ENCODE assay signal across 14 cellular contexts in genomic region chr22:42256930-42257329, GRCh38. TPM values are rescaled to one million over a fixed set of nuclear protein-coding genes. Genes with fewer than 3 reads are reported as not detected.
A peak's percentile ranks its signal among the peaks of the same experiment; 100 is the strongest.
DNase-seq lines count a peak whose midpoint lies in the region; ATAC-seq and TF ChIP-seq lines count a peak whose summit lies in the region.
"Had no signal": no experiment of that assay in that cellular context is flagged by ENCODE, and none has a peak within 500 bp of the region (broad histone marks: within the 10 kb centered on the region; RNA-seq: fewer than 3 reads in every experiment).

No MANE protein-coding gene starts in this region.

- WGBS in upper lobe of left lung, 2 donors, result 84 to 90% methylated on average over 5 of the region's 5 CpGs

- H3K27ac Mint-ChIP-seq in activated T-cell treated with anti-CD3 and anti-CD28 coated beads, Interleukin-2, amount 50 U/mL, for 24 hours, result peak overlapping the region; percentile 31
- H3K27ac Mint-ChIP-seq in central memory CD8-positive, alpha-beta T cell (ENCODE audit: low read depth), result peak overlapping the region; percentile 44
- peak overlapping the region; percentile 5 to 71 for H3K27ac Mint-ChIP-seq in natural killer cell treated with Interleukin-12 subunit alpha and Interleukin-12 subunit beta and Interleukin-15 and Interleukin-18, amount 100 ng/mL, for 72 hours

- H3K27ac ChIP-seq in upper lobe of left lung, result no peak overlapping the region
- H3K27ac ChIP-seq: C4-2B had no signal

- TF ChIP-seq EP300 in upper lobe of left lung (IDR thresholded peaks at IDR 0.05), result no peak

- no peaks in the 10 kb centered on the region for H3K36me3 ChIP-seq in upper lobe of left lung
- H3K36me3 ChIP-seq: HAP-1 had no signal

- no peak for TF ChIP-seq CTCF in upper lobe of left lung (IDR thresholded peaks at IDR 0.05)

- H3K4me1 ChIP-seq in upper lobe of left lung, result peaks cover 0 to 25% (median 3%) of the 10 kb centered on the region in 4 donors
- H3K4me1 ChIP-seq: HAP-1 had no signal

- peaks cover 12% of the 10 kb centered on the region for H3K36me3 Mint-ChIP-seq in activated T-cell treated with anti-CD3 and anti-CD28 coated beads, Interleukin-2, amount 50 U/mL, for 24 hours (ENCODE audit: low read depth)
- H3K36me3 Mint-ChIP-seq in central memory CD8-positive, alpha-beta T cell (ENCODE audit: insufficient read depth), result peaks cover 1% of the 10 kb centered on the region
- no peaks in the 10 kb centered on the region for H3K36me3 Mint-ChIP-seq in natural killer cell treated with Interleukin-12 subunit alpha and Interleukin-12 subunit beta and Interleukin-15 and Interleukin-18, amount 100 ng/mL, for 72 hours

- H3K9me3 ChIP-seq in upper lobe of left lung, result no peaks in the 10 kb centered on the region
- H3K9me3 ChIP-seq: HAP-1 had no signal

- no peaks in the 10 kb centered on the region for H3K27me3 Mint-ChIP-seq in activated T-cell treated with anti-CD3 and anti-CD28 coated beads, Interleukin-2, amount 50 U/mL, for 24 hours
- no peaks in the 10 kb centered on the region for H3K27me3 Mint-ChIP-seq in central memory CD8-positive, alpha-beta T cell
- H3K27me3 Mint-ChIP-seq in natural killer cell treated with Interleukin-12 subunit alpha and Interleukin-12 subunit beta and Interleukin-15 and Interleukin-18, amount 100 ng/mL, for 72 hours, result no peaks in the 10 kb centered on the region

- ATAC-seq in central memory CD8-positive, alpha-beta T cell (replicated peaks; ENCODE audit: extremely low read depth, poor library complexity, severe bottlenecking), result peak; percentile 46
- ATAC-seq in natural killer cell treated with Interleukin-12 subunit alpha and Interleukin-12 subunit beta and Interleukin-15 and Interleukin-18, amount 100 ng/mL, for 72 hours, result no peak
- no peak for ATAC-seq in GM21447 (IDR thresholded peaks at IDR 0.05; ENCODE audit: unreplicated experiment)
- no peak for ATAC-seq in upper lobe of left lung (ENCODE audit: low FRiP score in 2 of 2)

- no peak for DNase-seq in activated T-cell treated with anti-CD3 and anti-CD28 coated beads, Interleukin-2, amount 50 U/mL, for 24 hours
- no peak for DNase-seq in activated T-cell treated with anti-CD3 and anti-CD28 coated beads, Interleukin-2, amount 50 U/mL, for 48 hours
- DNase-seq in EH (ENCODE audit: low read depth), result peak; percentile 20
- no peak for DNase-seq in central memory CD8-positive, alpha-beta T cell (ENCODE audit: low spot score in 2 of 2)
- DNase-seq in natural killer cell treated with Interleukin-12 subunit alpha and Interleukin-12 subunit beta and Interleukin-15 and Interleukin-18, amount 100 ng/mL, for 72 hours (ENCODE audit: low spot score), result no peak
- DNase-seq in activated CD8-positive, alpha-beta memory T cell treated with anti-CD3 and anti-CD28 coated beads, Interleukin-2, amount 50 U/mL, for 4 hours, result no peak
- no peak for DNase-seq in upper lobe of left lung
- DNase-seq: NCI-H1417, NCI-H2081, NCI-H524, SIG-M5 had no signal

- peaks cover 65% of the 10 kb centered on the region for H3K4me1 Mint-ChIP-seq in activated T-cell treated with anti-CD3 and anti-CD28 coated beads, Interleukin-2, amount 50 U/mL, for 24 hours (ENCODE audit: low read depth)
- H3K4me1 Mint-ChIP-seq in central memory CD8-positive, alpha-beta T cell, result peaks cover 68% of the 10 kb centered on the region
- peaks cover 55 to 58% of the 10 kb centered on the region in 2 donors for H3K4me1 Mint-ChIP-seq in natural killer cell treated with Interleukin-12 subunit alpha and Interleukin-12 subunit beta and Interleukin-15 and Interleukin-18, amount 100 ng/mL, for 72 hours (ENCODE audit: low read depth in 2 of 2)

- H3K9me3 Mint-ChIP-seq in activated T-cell treated with anti-CD3 and anti-CD28 coated beads, Interleukin-2, amount 50 U/mL, for 24 hours, result no peaks in the 10 kb centered on the region
- H3K9me3 Mint-ChIP-seq in central memory CD8-positive, alpha-beta T cell, result no peaks in the 10 kb centered on the region
- H3K9me3 Mint-ChIP-seq in natural killer cell treated with Interleukin-12 subunit alpha and Interleukin-12 subunit beta and Interleukin-15 and Interleukin-18, amount 100 ng/mL, for 72 hours, result no peaks in the 10 kb centered on the region

- TF ChIP-seq POLR2A in upper lobe of left lung (IDR thresholded peaks at IDR 0.05), result no peak

- H3K4me3 Mint-ChIP-seq in activated T-cell treated with anti-CD3 and anti-CD28 coated beads, Interleukin-2, amount 50 U/mL, for 24 hours, result no peak overlapping the region
- no peak overlapping the region for H3K4me3 Mint-ChIP-seq in central memory CD8-positive, alpha-beta T cell
- H3K4me3 Mint-ChIP-seq in natural killer cell treated with Interleukin-12 subunit alpha and Interleukin-12 subunit beta and Interleukin-15 and Interleukin-18, amount 100 ng/mL, for 72 hours, result no peak overlapping the region

- H3K27me3 ChIP-seq in upper lobe of left lung, result no peaks in the 10 kb centered on the region

- no peak overlapping the region for H3K4me3 ChIP-seq in upper lobe of left lung
- H3K4me3 ChIP-seq: HAP-1 had no signal

RNA-seq across cellular contexts. Expression of gene TCF20, which starts 13.5 kb away (rescaled TPM):
- 10 to 100 TPM; 54.8 to 69.0 TPM for total RNA-seq in natural killer cell treated with Interleukin-12 subunit alpha and Interleukin-12 subunit beta and Interleukin-15 and Interleukin-18, amount 100 ng/mL, for 72 hours
- total RNA-seq in upper lobe of left lung, result 10 to 100 TPM; 27.5 to 49.9 (median 45.1) TPM
